1 cellular context compared by ENCODE assay signal in genomic region chr10:110650265-110650668, GRCh38.
A peak's percentile ranks its signal among the peaks of the same experiment; 100 is the strongest.
TF ChIP-seq lines count a peak whose summit lies in the region.

No MANE protein-coding gene starts in this region.

TF ChIP-seq in HEK293, 187 proteins besides CTCF, POLR2A, EP300 and RAD21 (continued from another document):
- TF ChIP-seq PRDM10 (tag by site-specific recombination; IDR thresholded peaks at IDR 0.05): peak; percentile 3; the same call in 1 of the 2 replicates
- TF ChIP-seq ZNF423 (tag by site-specific recombination; IDR thresholded peaks at IDR 0.05): peak; percentile 4; the same call in 1 of the 2 replicates
- TF ChIP-seq ZNF18 (tag by site-specific recombination; IDR thresholded peaks at IDR 0.05): peak; percentile 31; the same call in 1 of the 2 replicates
- no peak for TF ChIP-seq ZNF704 (tag by site-specific recombination; IDR thresholded peaks at IDR 0.05)
- TF ChIP-seq PRDM4 (tag by site-specific recombination; IDR thresholded peaks at IDR 0.05): peak; percentile 40
- no peak for TF ChIP-seq ELK4 (IDR thresholded peaks at IDR 0.05; ENCODE audit: borderline replicate concordance, low read depth, low read length)
- no peak for TF ChIP-seq ZSCAN4 (tag by site-specific recombination; IDR thresholded peaks at IDR 0.05)
- TF ChIP-seq ZNF510 (tag by site-specific recombination; IDR thresholded peaks at IDR 0.05; ENCODE audit: insufficient replicate concordance): no peak
- TF ChIP-seq ZBTB44 (tag by site-specific recombination; IDR thresholded peaks at IDR 0.05): no peak
- no peak for TF ChIP-seq ZNF280C (tag by site-specific recombination; IDR thresholded peaks at IDR 0.05)
- peak; percentile 94 for TF ChIP-seq FEZF1 (tag by site-specific recombination; IDR thresholded peaks at IDR 0.05)
- peak; percentile 96 for TF ChIP-seq ZIC2 (tag by site-specific recombination; IDR thresholded peaks at IDR 0.05)
- TF ChIP-seq SCRT1 (tag by site-specific recombination; IDR thresholded peaks at IDR 0.05; ENCODE audit: borderline replicate concordance): no peak
- no peak for TF ChIP-seq ZNF391 (tag by site-specific recombination; IDR thresholded peaks at IDR 0.05; ENCODE audit: borderline replicate concordance, low read depth)
- TF ChIP-seq ZNF354C (tag by site-specific recombination; IDR thresholded peaks at IDR 0.05; ENCODE audit: borderline replicate concordance, low read depth): no peak
- TF ChIP-seq ZNF335 (tag by site-specific recombination; conservative IDR thresholded peaks at IDR 0.05): no peak
- no peak for TF ChIP-seq ZFP41 (tag by site-specific recombination; IDR thresholded peaks at IDR 0.05; ENCODE audit: borderline replicate concordance)
- no peak for TF ChIP-seq TRIM28 (IDR thresholded peaks at IDR 0.05; ENCODE audit: borderline replicate concordance, low read length)
- TF ChIP-seq BCL11B (tag by site-specific recombination; IDR thresholded peaks at IDR 0.05; ENCODE audit: low read depth): no peak
